ENCODE assay signal across 9 cellular contexts in genomic region chr7:91164948-91165845, GRCh38.
DNase-seq lines count a peak whose midpoint lies in the region; ATAC-seq and TF ChIP-seq lines count a peak whose summit lies in the region.
"Had no signal": no experiment of that assay in that cellular context is flagged by ENCODE, and none has a peak within 500 bp of the region (broad histone marks: within the 10 kb centered on the region; RNA-seq: fewer than 3 reads in every experiment).

No MANE protein-coding gene starts in this region.

- no peak overlapping the region for H2AFZ ChIP-seq in PC-3 (ENCODE audit: low read length)
- H2AFZ ChIP-seq in mesenchymal stem cell (ENCODE audit: low read depth, low read length): no peak overlapping the region

- TF ChIP-seq POLR2A in ovary (IDR thresholded peaks at IDR 0.05) (no peak), sigmoid colon (IDR thresholded peaks at IDR 0.05) (no peak), transverse colon (IDR thresholded peaks at IDR 0.05) (no peak)

- H2BK15ac ChIP-seq in mesenchymal stem cell (ENCODE audit: low read depth, poor library complexity, severe bottlenecking): no peak overlapping the region

- H3K4me2 ChIP-seq in PC-3 (ENCODE audit: low read length): peak overlapping the region; percentile 4; the same call in 1 of the 2 replicates
- peak overlapping the region; percentile 48 for H3K4me2 ChIP-seq in mesenchymal stem cell (ENCODE audit: low read length, poor library complexity, severe bottlenecking)

- H3K9me2 ChIP-seq in PC-3 (replicated peaks; ENCODE audit: low read length): no peaks in the 10 kb centered on the region

- H3K27me3 ChIP-seq in PC-3 (ENCODE audit: low read length) (no peaks in the 10 kb centered on the region), mesenchymal stem cell (ENCODE audit: control insufficient read depth in 1 of 2, insufficient read depth in 1 of 2, low read length in 2 of 2) (no peaks in the 10 kb centered on the region), ovary (no peaks in the 10 kb centered on the region), sigmoid colon (no peaks in the 10 kb centered on the region), transverse colon (no peaks in the 10 kb centered on the region)

- no peaks in the 10 kb centered on the region for H3K79me2 ChIP-seq in PC-3 (ENCODE audit: low read length)

- peak overlapping the region in 1 of 2 experiments; percentile 56 for H3K18ac ChIP-seq in mesenchymal stem cell (ENCODE audit: low read depth in 1 of 2, low read length in 2 of 2)

- no peak overlapping the region for H4K91ac ChIP-seq in mesenchymal stem cell (ENCODE audit: low read length)

- peak; percentile 72 for DNase-seq in PC-3
- DNase-seq in mesenchymal stem cell: peak; percentile 79
- DNase-seq in ovary: no peak
- DNase-seq in sigmoid colon: no peak
- DNase-seq in transverse colon: no peak
- DNase-seq in coronary artery (ENCODE audit: low spot score): no peak

- BruUV-seq in PC-3 (replicated peaks; lab: Mats Ljungman, UMichigan): no TSS peak

- peak overlapping the region in 1 of 2 experiments; percentile 6 for H2BK12ac ChIP-seq in mesenchymal stem cell (ENCODE audit: low read length in 2 of 2)

- H3K9me3 ChIP-seq in PC-3 (ENCODE audit: low read length) (no peaks in the 10 kb centered on the region), mesenchymal stem cell (ENCODE audit: control insufficient read depth, low read length) (no peaks in the 10 kb centered on the region), ovary (no peaks in the 10 kb centered on the region), sigmoid colon (no peaks in the 10 kb centered on the region), transverse colon (no peaks in the 10 kb centered on the region)

- intact Hi-C loops in PC-3 (cut with micrococcal nuclease): no loop called here
- intact Hi-C loops in ovary (cut with DNase I): no loop called here
- intact Hi-C loops in sigmoid colon (cut with DNase I): no loop called here
- intact Hi-C loops in transverse colon (cut with DNase I; ENCODE audit: low total_unique reads): no loop called here

- H3K4me1 ChIP-seq in PC-3 (ENCODE audit: insufficient read depth, low read length): peaks cover 15% of the 10 kb centered on the region
- H3K4me1 ChIP-seq in mesenchymal stem cell (ENCODE audit: control insufficient read depth, insufficient read depth, low read depth, low read length): peaks cover 4% of the 10 kb centered on the region
- H3K4me1 ChIP-seq in ovary (ENCODE audit: insufficient read depth): no peaks in the 10 kb centered on the region
- peaks cover 0 to 13% (median 0%) of the 10 kb centered on the region in 4 donors for H3K4me1 ChIP-seq in sigmoid colon
- no peaks in the 10 kb centered on the region for H3K4me1 ChIP-seq in transverse colon

- no peak overlapping the region for H4K8ac ChIP-seq in mesenchymal stem cell (ENCODE audit: low read length)

- no peaks in the 10 kb centered on the region for H3K79me1 ChIP-seq in mesenchymal stem cell (replicated peaks; ENCODE audit: low read length, poor library complexity, severe bottlenecking)

- no peaks in the 10 kb centered on the region for H3F3A ChIP-seq in PC-3 (ENCODE audit: low read length, unreplicated experiment)

- H3K4me3 ChIP-seq in PC-3 (ENCODE audit: low read length) (no peak overlapping the region), mesenchymal stem cell (ENCODE audit: insufficient read depth in 1 of 2, low read depth in 1 of 2, low read length in 2 of 2) (peak overlapping the region in 1 of 2 experiments; percentile 51), ovary (no peak overlapping the region), sigmoid colon (no peak overlapping the region), transverse colon (no peak overlapping the region), coronary artery (no peak overlapping the region)
- H3K4me3 ChIP-seq: skin epidermis had no signal

- peak overlapping the region; percentile 63 for H2BK5ac ChIP-seq in mesenchymal stem cell (ENCODE audit: low read depth, low read length, poor library complexity, severe bottlenecking)

- H3K9ac ChIP-seq in PC-3 (ENCODE audit: low read length) (no peak overlapping the region), mesenchymal stem cell (ENCODE audit: low read length) (peak overlapping the region; percentile 65)

- no peak overlapping the region for H2BK120ac ChIP-seq in mesenchymal stem cell (ENCODE audit: low read depth, low read length)

- H3K36me3 ChIP-seq in PC-3 (ENCODE audit: low read depth, low read length): no peaks in the 10 kb centered on the region
- H3K36me3 ChIP-seq in mesenchymal stem cell (ENCODE audit: control insufficient read depth in 1 of 2, insufficient read depth in 2 of 2, low read depth in 1 of 2, low read length in 2 of 2): no peaks in the 10 kb centered on the region
- H3K36me3 ChIP-seq in ovary: no peaks in the 10 kb centered on the region
- H3K36me3 ChIP-seq in sigmoid colon: no peaks in the 10 kb centered on the region
- no peaks in the 10 kb centered on the region for H3K36me3 ChIP-seq in transverse colon

- in situ Hi-C loops in transverse colon (cut with MboI; ENCODE audit: low pct_ligation_motif_present in 1 of 4, low pct_unique_long_range_greater_than_20kb in 1 of 4, low sequenced_read_pairs in 3 of 4): no loop called here

- H3K23ac ChIP-seq in mesenchymal stem cell (ENCODE audit: low read length in 2 of 2): no peak overlapping the region

- POLR2A ChIA-PET in PC-3 (lab: Charles Lee; ENCODE audit: unreplicated experiment): no interaction called here

- H3K4ac ChIP-seq in mesenchymal stem cell (ENCODE audit: low read depth in 1 of 2, low read length in 2 of 2): no peak overlapping the region

- H3K14ac ChIP-seq in mesenchymal stem cell (ENCODE audit: low read length in 2 of 2): no peak overlapping the region

- no peaks in the 10 kb centered on the region for H4K20me1 ChIP-seq in PC-3 (ENCODE audit: low read length)

- TF ChIP-seq EP300 in ovary (IDR thresholded peaks at IDR 0.05) (no peak), sigmoid colon (IDR thresholded peaks at IDR 0.05) (no peak), transverse colon (IDR thresholded peaks at IDR 0.05; ENCODE audit: low read depth) (no peak)

- CTCF ChIA-PET in PC-3 (lab: Charles Lee): no interaction called here

- H2AK5ac ChIP-seq in mesenchymal stem cell (ENCODE audit: low read length, severe bottlenecking): peak overlapping the region; percentile 84

- TF ChIP-seq CTCF in PC-3 (conservative IDR thresholded peaks at IDR 0.05; ENCODE audit: low read depth, low read length) (no peak), ovary (IDR thresholded peaks at IDR 0.05) (no peak), sigmoid colon (IDR thresholded peaks at IDR 0.05) (no peak), transverse colon (IDR thresholded peaks at IDR 0.05) (no peak), coronary artery (IDR thresholded peaks at IDR 0.05) (no peak)

- 77% methylated on average over 7 of the region's 9 CpGs for WGBS in mesenchymal stem cell
- 55 to 63% (median 56%) methylated on average over 9 of the region's 9 CpGs for WGBS in ovary, 3 donors
- WGBS in sigmoid colon, 2 donors: 70 to 72% methylated on average over 9 of the region's 9 CpGs
- WGBS in transverse colon (ENCODE audit: low coverage in 1 of 2), 2 donors: 66% methylated on average over 6 to 9 of the region's 9 CpGs

- ATAC-seq in GM18867 (IDR thresholded peaks at IDR 0.05; ENCODE audit: unreplicated experiment) (peak; percentile 76), HG02870 (IDR thresholded peaks at IDR 0.05; ENCODE audit: unreplicated experiment) (peak; percentile 76), PC-3 (peak; percentile 95)

- H3K27ac ChIP-seq in PC-3 (ENCODE audit: low read length) (no peak overlapping the region), mesenchymal stem cell (ENCODE audit: low read length, poor library complexity, severe bottlenecking) (peak overlapping the region; percentile 99), ovary (no peak overlapping the region), sigmoid colon (peak overlapping the region in 1 of 4 donors; percentile 30), transverse colon (peak overlapping the region in 1 of 4 donors; percentile 33), coronary artery (no peak overlapping the region)

Comparison
In these comparisons a context has a peak if more than half of its experiments do, and no peak if none do; other contexts are left out.
1. DNase-seq: peak in PC-3 (single experiment) and mesenchymal stem cell (single experiment); none in ovary (0 of 5), sigmoid colon (single experiment), transverse colon (single experiment) and coronary artery (single experiment).
2. Peak in every context shown above with its lines, with median percentiles within 50 percentile points of each other: ATAC-seq.